14 cellular contexts compared by ENCODE assay signal in genomic region chr13:24134772-24135171, GRCh38. TPM values are rescaled to one million over a fixed set of nuclear protein-coding genes. Genes with fewer than 3 reads are reported as not detected.
DNase-seq lines count a peak whose midpoint lies in the region; ATAC-seq and TF ChIP-seq lines count a peak whose summit lies in the region.
"Had no signal": no experiment of that assay in that cellular context is flagged by ENCODE, and none has a peak within 500 bp of the region (broad histone marks: within the 10 kb centered on the region; RNA-seq: fewer than 3 reads in every experiment).

No MANE protein-coding gene starts in this region.

- no peak overlapping the region for H3K4me3 ChIP-seq in smooth muscle cell
- H3K4me3 ChIP-seq: K562 had no signal

- no peak overlapping the region for H3K9ac ChIP-seq in smooth muscle cell (ENCODE audit: low read depth)

- H3K4me1 ChIP-seq in smooth muscle cell (ENCODE audit: low read depth), result peaks cover 3% of the 10 kb centered on the region
- H3K4me1 ChIP-seq: BE2C had no signal

- H4K20me1 ChIP-seq in smooth muscle cell (ENCODE audit: low read depth), result no peaks in the 10 kb centered on the region

- H3K9me3 ChIP-seq in smooth muscle cell (replicated peaks; ENCODE audit: low read depth), result no peaks in the 10 kb centered on the region
- H3K9me3 ChIP-seq: BE2C had no signal

- H3K27ac ChIP-seq in smooth muscle cell (ENCODE audit: low read depth), result no peak overlapping the region
- H3K27ac ChIP-seq: C4-2B had no signal

- WGBS in smooth muscle cell (ENCODE audit: low lambda C conversion rate), result 75% methylated on average over 7 of the region's 7 CpGs

- H3K27me3 ChIP-seq in smooth muscle cell (ENCODE audit: low read depth), result no peaks in the 10 kb centered on the region

- peak overlapping the region; percentile 1 for H3K4me2 ChIP-seq in smooth muscle cell

- no peak for ATAC-seq in HG02642 (IDR thresholded peaks at IDR 0.05; ENCODE audit: poor library complexity, unreplicated experiment)
- no peak for ATAC-seq in HG03378 (IDR thresholded peaks at IDR 0.05; ENCODE audit: unreplicated experiment)
- ATAC-seq: HCT116, K562 had no signal

- peaks cover under 1% of the 10 kb centered on the region for H3F3A ChIP-seq in smooth muscle cell (ENCODE audit: low read depth)

- H3K36me3 ChIP-seq in smooth muscle cell (ENCODE audit: low read depth), result no peaks in the 10 kb centered on the region
- H3K36me3 ChIP-seq: BE2C had no signal

- DNase-seq in EH (ENCODE audit: low read depth) (peak; percentile 69), GM04504 (ENCODE audit: low read depth) (peak; percentile 9), M059J (ENCODE audit: low read depth) (peak; percentile 49), smooth muscle cell (lab: John Stamatoyannopoulos, UW; ENCODE audit: unreplicated experiment) (no peak), NCI-H1417 (lab: John Stamatoyannopoulos, UW) (no peak)
- DNase-seq: BE2C; CD4-positive, alpha-beta memory T cell; DMS53; Karpas-422 had no signal

- no peak for TF ChIP-seq CTCF in smooth muscle cell (IDR thresholded peaks at IDR 0.05; ENCODE audit: borderline replicate concordance, insufficient read depth, poor library complexity, severe bottlenecking)

- H3K79me2 ChIP-seq in smooth muscle cell (ENCODE audit: low read depth), result no peaks in the 10 kb centered on the region

- no peak overlapping the region for H2AFZ ChIP-seq in smooth muscle cell (ENCODE audit: low read depth)

RNA-seq across cellular contexts. Expression of gene SPATA13, which starts 25.7 kb away (rescaled TPM):
- total RNA-seq in M059J (2014; rRNA removed; shearing (Covaris generic)), result 4.1 and 7.1 TPM in 2 replicates
- total RNA-seq in smooth muscle cell, result 14.6 and 16.6 TPM in 2 replicates
- 3.8 and 7.1 TPM in 2 replicates for polyA plus RNA-seq in smooth muscle cell

Comparison
In these comparisons a context has a peak if more than half of its experiments do, and no peak if none do; other contexts are left out.
1. DNase-seq: peak in EH (single experiment), GM04504 (single experiment) and M059J (single experiment); none in smooth muscle cell (single experiment) and NCI-H1417 (0 of 3).